ENCODE assay signal across 17 cellular contexts in genomic region chr5:149387982-149388381, GRCh38. TPM values are rescaled to one million over a fixed set of nuclear protein-coding genes. Genes with fewer than 3 reads are reported as not detected.
DNase-seq lines count a peak whose midpoint lies in the region; ATAC-seq, FAIRE-seq and TF ChIP-seq lines count a peak whose summit lies in the region.
"Had no signal": no experiment of that assay in that cellular context is flagged by ENCODE, and none has a peak within 500 bp of the region (broad histone marks: within the 10 kb centered on the region; RNA-seq: fewer than 3 reads in every experiment).

No MANE protein-coding gene starts in this region.

- H3K27me3 ChIP-seq in astrocyte (ENCODE audit: insufficient read depth, low read length) = no peaks in the 10 kb centered on the region
- H3K27me3 ChIP-seq in upper lobe of right lung = no peaks in the 10 kb centered on the region
- H3K27me3 ChIP-seq: neutrophil had no signal

- no peak for FAIRE-seq in astrocyte (lab: Jason Lieb, UNC)
- FAIRE-seq: D721Med, GM19239, H1 had no signal

- H3K9me3 ChIP-seq in astrocyte (ENCODE audit: insufficient read depth, low read depth, low read length) (no peaks in the 10 kb centered on the region), upper lobe of right lung (no peaks in the 10 kb centered on the region)
- H3K9me3 ChIP-seq: neutrophil had no signal

- H3K27ac Mint-ChIP-seq in astrocyte (ENCODE audit: unreplicated experiment) = peak overlapping the region; percentile 89
- peak overlapping the region; percentile 69 for H3K27ac Mint-ChIP-seq in neural crest cell (ENCODE audit: unreplicated experiment)
- H3K27ac Mint-ChIP-seq: dendritic cell treated with granulocyte-macrophage colony-stimulating factor and Interleukin-4, amounts not matched to agents 40 ng/mL and 50 ng/mL, for 4 days had no signal

- peaks cover 2% of the 10 kb centered on the region for H3K9me3 Mint-ChIP-seq in astrocyte (ENCODE audit: unreplicated experiment)
- no peaks in the 10 kb centered on the region for H3K9me3 Mint-ChIP-seq in neural crest cell
- H3K9me3 Mint-ChIP-seq: dendritic cell treated with granulocyte-macrophage colony-stimulating factor and Interleukin-4, amounts not matched to agents 40 ng/mL and 50 ng/mL, for 4 days had no signal

- H3K79me2 ChIP-seq in astrocyte (ENCODE audit: insufficient read depth, low read length) = no peaks in the 10 kb centered on the region

- H3K4me1 ChIP-seq in astrocyte (ENCODE audit: insufficient read depth, low read length) = peaks cover 17% of the 10 kb centered on the region
- H3K4me1 ChIP-seq in upper lobe of right lung = peaks cover 32% of the 10 kb centered on the region

- no peak for TF ChIP-seq CTCF in astrocyte (IDR thresholded peaks at IDR 0.05; ENCODE audit: insufficient read depth, low read depth, low read length)
- no peak for TF ChIP-seq CTCF in neural crest cell (conservative IDR thresholded peaks at IDR 0.05)
- TF ChIP-seq CTCF in upper lobe of right lung (IDR thresholded peaks at IDR 0.05) = no peak

- no peaks in the 10 kb centered on the region for H3K36me3 ChIP-seq in astrocyte (ENCODE audit: insufficient read depth, low read length)
- no peaks in the 10 kb centered on the region for H3K36me3 ChIP-seq in upper lobe of right lung
- H3K36me3 ChIP-seq: neutrophil had no signal

- intact Hi-C loops in Right ventricle myocardium superior (cut with DNase I) = loop anchor here (5.0 kb wide), 1 partner anchor 34 kb away; no protein-coding TSS in a partner anchor
- intact Hi-C loops in upper lobe of right lung (cut with DNase I) = no loop called here

- no peak overlapping the region for H2AFZ ChIP-seq in astrocyte (ENCODE audit: low read depth, low read length)

- H3K9ac ChIP-seq in astrocyte (ENCODE audit: low read length) = no peak overlapping the region

- H3K27me3 Mint-ChIP-seq in astrocyte (ENCODE audit: low read depth, unreplicated experiment) = no peaks in the 10 kb centered on the region
- no peaks in the 10 kb centered on the region for H3K27me3 Mint-ChIP-seq in neural crest cell (ENCODE audit: low read depth)
- H3K27me3 Mint-ChIP-seq: dendritic cell treated with granulocyte-macrophage colony-stimulating factor and Interleukin-4, amounts not matched to agents 40 ng/mL and 50 ng/mL, for 4 days had no signal

- H4K20me1 ChIP-seq in astrocyte (ENCODE audit: insufficient read depth, low read length) = no peaks in the 10 kb centered on the region

- DNase-seq in astrocyte (ENCODE audit: low read depth) = peak; percentile 58
- no peak for DNase-seq in Right ventricle myocardium superior
- DNase-seq in neural crest cell (ENCODE audit: low read depth, low spot score) = no peak
- no peak for DNase-seq in upper lobe of right lung
- DNase-seq in AG20443 (ENCODE audit: low spot score) = no peak
- no peak for DNase-seq in activated CD4-positive, alpha-beta T cell treated with anti-CD3 and anti-CD28 coated beads for 48 hours
- no peak for DNase-seq in cortex of kidney (lab: John Stamatoyannopoulos, UW)
- DNase-seq: activated CD4-positive, alpha-beta T cell treated with anti-CD3 and anti-CD28 coated beads for 4 hours; NCI-H187; NK-92 treated with Interleukin-12 subunit alpha and Interleukin-12 subunit beta, amount 100 ng/mL, for 24 hours; stimulated activated naive CD4-positive, alpha-beta T cell treated with Interleukin-2 at 50 U/mL for 16 hours had no signal

- H3K36me3 Mint-ChIP-seq in astrocyte (ENCODE audit: low read depth, unreplicated experiment) = no peaks in the 10 kb centered on the region
- no peaks in the 10 kb centered on the region for H3K36me3 Mint-ChIP-seq in neural crest cell (ENCODE audit: low read depth)

- H3K27ac ChIP-seq in astrocyte (ENCODE audit: low read depth, low read length) = no peak overlapping the region
- H3K27ac ChIP-seq in upper lobe of right lung = peak overlapping the region; percentile 67
- H3K27ac ChIP-seq: neutrophil had no signal

- H3K4me3 Mint-ChIP-seq in astrocyte (ENCODE audit: unreplicated experiment) (peak overlapping the region; percentile 40), neural crest cell (no peak overlapping the region)
- H3K4me3 Mint-ChIP-seq: dendritic cell treated with granulocyte-macrophage colony-stimulating factor and Interleukin-4, amounts not matched to agents 40 ng/mL and 50 ng/mL, for 4 days had no signal

- H3K4me1 Mint-ChIP-seq in astrocyte (ENCODE audit: low read depth, unreplicated experiment) = peaks cover 50% of the 10 kb centered on the region
- H3K4me1 Mint-ChIP-seq in neural crest cell = peaks cover 18% of the 10 kb centered on the region

- peak; percentile 5 for ATAC-seq in Right ventricle myocardium superior (ENCODE audit: poor library complexity)
- ATAC-seq in upper lobe of right lung = no peak
- ATAC-seq in GM19397 (IDR thresholded peaks at IDR 0.05; ENCODE audit: unreplicated experiment) = no peak

- peak overlapping the region; percentile 26 for H3K4me2 ChIP-seq in astrocyte (ENCODE audit: low read length)

- H3K4me3 ChIP-seq in astrocyte (ENCODE audit: insufficient read depth, low read depth, low read length) (no peak overlapping the region), upper lobe of right lung (no peak overlapping the region)

RNA-seq across cellular contexts. Expression of gene IL17B, which starts 8.9 kb away (rescaled TPM):
- total RNA-seq in astrocyte = 0.54 and 0.60 TPM in 2 replicates
- total RNA-seq in Right ventricle myocardium superior = not detected
- total RNA-seq in neural crest cell = not detected in 2 replicates
- total RNA-seq in upper lobe of right lung = not detected
- total RNA-seq: H1 had no signal

RNA-seq across cellular contexts. Expression of gene PCYOX1L, which starts 30.1 kb away (rescaled TPM):
- total RNA-seq in astrocyte = 16.6 and 21.8 TPM in 2 replicates
- 2.0 TPM for total RNA-seq in Right ventricle myocardium superior
- total RNA-seq in neural crest cell = 22.0 and 22.9 TPM in 2 replicates
- total RNA-seq in upper lobe of right lung = 6.6 TPM

RNA-seq across cellular contexts. Expression of gene GRPEL2, which starts 42.7 kb away (rescaled TPM):
- total RNA-seq in astrocyte (26.0 and 30.0 TPM in 2 replicates), Right ventricle myocardium superior (9.0 TPM), neural crest cell (28.8 and 29.2 TPM in 2 replicates), upper lobe of right lung (23.9 TPM)
